33 cellular contexts compared by ENCODE assay signal in genomic region chr18:4318311-4318710, GRCh38.
"Had no signal": no experiment of that assay in that cellular context is flagged by ENCODE, and none has a peak within 500 bp of the region (broad histone marks: within the 10 kb centered on the region; RNA-seq: fewer than 3 reads in every experiment).

No MANE protein-coding gene starts in this region.

- H3K27ac ChIP-seq: adrenal gland, cardiac muscle cell, VCaP had no signal

- H3K4me3 ChIP-seq: adrenal gland, cardiac muscle cell had no signal

- ATAC-seq: activated CD8-positive, alpha-beta T cell treated with anti-CD3 and anti-CD28 coated beads for 36 hours; activated naive CD4-positive, alpha-beta T cell treated with anti-CD3 and anti-CD28 coated beads, Interleukin-2, amount 50 U/mL, for 72 hours; activated T-cell treated with anti-CD3 and anti-CD28 coated beads, Interleukin-2, amount 50 U/mL, for 4 hours; activated T-cell treated with anti-CD3 and anti-CD28 coated beads, Interleukin-2, amount 50 U/mL, for 72 hours; activated T-helper 17 cell treated with anti-CD3 and anti-CD28 coated beads, Interleukin-2, amount 50 U/mL, for 72 hours had no signal

- H3K27me3 ChIP-seq: adrenal gland had no signal

- DNase-seq: activated B cell treated with CpG ODN at 0.5 μM for 24 hours; activated CD4-positive, alpha-beta memory T cell treated with anti-CD3 and anti-CD28 coated beads for 36 hours; activated CD4-positive, alpha-beta T cell treated with anti-CD3 and anti-CD28 coated beads for 4 hours; activated CD4-positive, alpha-beta T cell treated with anti-CD3 and anti-CD28 coated beads, Interleukin-2, amount 10 ng/mL, durations not matched to agents 24 days and 14 days; activated CD4-positive, alpha-beta T cell treated with anti-CD3 and anti-CD28 coated beads, Interleukin-2, amount 50 U/mL, for 1 hour; activated CD4-positive, alpha-beta T cell treated with anti-CD3 and anti-CD28 coated beads, Interleukin-2, amount 50 U/mL, for 4 hours; activated CD4-positive, CD25-positive, alpha-beta regulatory T cell treated with anti-CD3 and anti-CD28 coated beads, Interleukin-2, amount 50 U/mL, for 72 hours; activated CD8-positive, alpha-beta memory T cell treated with anti-CD3 and anti-CD28 coated beads, Interleukin-2, amount 50 U/mL, for 4 hours; activated CD8-positive, alpha-beta T cell treated with anti-CD3 and anti-CD28 coated beads for 36 hours; activated effector memory CD4-positive, alpha-beta T cell treated with anti-CD3 and anti-CD28 coated beads, Interleukin-2, amount 50 U/mL, for 16 hours; activated gamma-delta T cell treated with Interleukin-2 at 50 U/mL for 16 hours; activated naive CD4-positive, alpha-beta T cell; activated naive CD4-positive, alpha-beta T cell treated with anti-CD3 and anti-CD28 coated beads for 36 hours; activated naive CD4-positive, alpha-beta T cell treated with anti-CD3 and anti-CD28 coated beads, Interleukin-2, amount 50 U/mL, for 16 hours; activated naive CD8-positive, alpha-beta T cell treated with anti-CD3 and anti-CD28 coated beads for 36 hours; activated T-cell treated with anti-CD3 and anti-CD28 coated beads for 4 hours; activated T-cell treated with anti-CD3 and anti-CD28 coated beads, Interleukin-2, amount 50 U/mL, for 1 hour; activated T-cell treated with anti-CD3 and anti-CD28 coated beads, Interleukin-2, amount 50 U/mL, for 4 hours; activated T-cell treated with anti-CD3 and anti-CD28 coated beads, Interleukin-2, amount 50 U/mL, for 72 hours; adrenal gland; amniotic stem cell; aorta; caudate nucleus; cerebellar nuclear complex; T-helper 2 cell; T-helper 9 cell had no signal

- H3K4me1 ChIP-seq: adrenal gland had no signal

- H3K36me3 ChIP-seq: adrenal gland, cardiac muscle cell had no signal

- H3K9me3 ChIP-seq: adrenal gland had no signal

- FAIRE-seq: astrocyte, bronchial epithelial cell, TTC549 had no signal
